ENCODE assay signal across 11 cellular contexts in the genomic region with DNA sequence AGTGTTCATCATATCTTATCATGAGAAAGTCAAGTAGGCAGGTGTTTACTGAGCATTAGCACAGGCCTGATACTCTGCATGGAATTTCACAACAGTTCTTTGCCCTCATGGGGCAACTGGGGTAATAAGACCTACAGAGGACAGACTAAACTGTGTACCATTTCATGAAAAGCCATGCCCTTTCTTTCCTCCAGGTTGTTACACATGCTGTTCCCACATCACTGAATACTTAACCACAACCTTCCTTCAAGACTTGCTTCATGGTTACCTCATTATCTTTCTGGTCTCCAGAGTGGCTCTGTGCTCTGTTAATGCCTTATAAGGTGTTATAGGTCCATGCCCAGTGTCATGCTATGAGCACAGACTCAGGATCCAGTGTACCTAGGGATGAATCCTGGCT. TPM values are rescaled to one million over a fixed set of nuclear protein-coding genes. Genes with fewer than 3 reads are reported as not detected.
DNase-seq lines count a peak whose midpoint lies in the region; ATAC-seq, FAIRE-seq and TF ChIP-seq lines count a peak whose summit lies in the region.
"Had no signal": no experiment of that assay in that cellular context is flagged by ENCODE, and none has a peak within 500 bp of the region (broad histone marks: within the 10 kb centered on the region; RNA-seq: fewer than 3 reads in every experiment).

No MANE protein-coding gene starts in this region.

- CTCF ChIA-PET in K562 (lab: Yijun Ruan, JAX; ENCODE audit: low intra/inter-chr PET ratio): no interaction called here

- no peaks in the 10 kb centered on the region for H3K79me2 ChIP-seq in K562 (ENCODE audit: control insufficient read depth, insufficient read depth, low read length)

- POLR2A ChIA-PET in K562 (lab: Yijun Ruan, JAX): interaction anchor here (1.5 kb wide), 1 partner anchor 15 kb away, joined by 3 read pairs; no protein-coding TSS in a partner anchor

- in situ Hi-C loops in K562 (cut with MboI): no loop called here

- BruUV-seq in K562 (replicated peaks; lab: Mats Ljungman, UMichigan): no TSS peak

- DNase-seq in activated naive CD4-positive, alpha-beta T cell (lab: John Stamatoyannopoulos, UW): no peak
- DNase-seq in NB4 (ENCODE audit: low read depth) (peak; percentile 78), K562 (ENCODE audit: extremely low read depth in 1 of 4, low spot score in 3 of 4) (no peak), testis (no peak), NCI-H2081 treated with DMSO at 0.1 percent for 48 hours (lab: John Stamatoyannopoulos, UW) (no peak)
- DNase-seq in stimulated activated naive CD8-positive, alpha-beta T cell treated with anti-CD3 and anti-CD28 coated beads, Interleukin-15, amount 100 ng/mL, for 72 hours: peak in 1 of 2 donors; percentile 17
- DNase-seq: activated naive CD4-positive, alpha-beta T cell treated with Interleukin-2 at 50 U/mL for 16 hours; posterior cingulate gyrus; T1000 had no signal

- H3K9me3 ChIP-seq in K562 (replicated peaks; ENCODE audit: control insufficient read depth, insufficient read depth, low read depth, low read length) (no peaks in the 10 kb centered on the region), testis (no peaks in the 10 kb centered on the region)

- intact Hi-C loops in K562 (cut with micrococcal nuclease) (no loop called here), testis (cut with DNase I; ENCODE audit: low total_unique reads) (no loop called here)

- TF ChIP-seq POLR2A in NB4 (IDR thresholded peaks at IDR 0.05; ENCODE audit: extremely low read depth, insufficient read length): no peak
- no peak for TF ChIP-seq POLR2A in K562 (conservative IDR thresholded peaks at IDR 0.05)
- no peak for TF ChIP-seq POLR2A in testis (IDR thresholded peaks at IDR 0.05)

- H3K27me3 Mint-ChIP-seq in activated naive CD4-positive, alpha-beta T cell treated with anti-CD3 and anti-CD28 coated beads, Interleukin-2, amount 50 U/mL, for 24 hours: no peaks in the 10 kb centered on the region
- no peaks in the 10 kb centered on the region for H3K27me3 Mint-ChIP-seq in stimulated activated naive CD8-positive, alpha-beta T cell treated with anti-CD3 and anti-CD28 coated beads, Interleukin-15, amount 100 ng/mL, for 72 hours

- ATAC-seq in K562 (0 out of 3 replicates have a peak, but pooled peaks have one; percentile 23), GM18867 (IDR thresholded peaks at IDR 0.05; ENCODE audit: unreplicated experiment) (no peak)
- peak; percentile 74 for ATAC-seq in stimulated activated naive CD8-positive, alpha-beta T cell treated with anti-CD3 and anti-CD28 coated beads, Interleukin-15, amount 100 ng/mL, for 72 hours

- no peaks in the 10 kb centered on the region for H3K9me1 ChIP-seq in K562 (ENCODE audit: control insufficient read depth, insufficient read depth, low read length)

- H3K4me1 ChIP-seq in K562 (replicated peaks in 1 of 2; ENCODE audit: control insufficient read depth in 2 of 2, insufficient read depth in 2 of 2, low read length in 2 of 2): peaks cover 4 to 27% of the 10 kb centered on the region in 2 experiments; a peak in 4 of 5 replicates
- no peaks in the 10 kb centered on the region for H3K4me1 ChIP-seq in testis

- H3K27ac ChIP-seq in K562 (ENCODE audit: extremely low read depth, low read depth, low read length) (no peak overlapping the region), testis (no peak overlapping the region)

- no peak overlapping the region for H2AFZ ChIP-seq in K562 (ENCODE audit: low read depth, low read length)

- H4K20me1 ChIP-seq in K562 (replicated peaks; ENCODE audit: control insufficient read depth, insufficient read depth, low read length): no peaks in the 10 kb centered on the region

- TF ChIP-seq RAD21 in K562 (CRISPR knock-in tag; conservative IDR thresholded peaks at IDR 0.05 in 1 of 2, IDR thresholded peaks at IDR 0.05 in 1 of 2): no peak

- H3K4me3 ChIP-seq in NB4 (ENCODE audit: low read depth, low read length): no peak overlapping the region
- no peak overlapping the region for H3K4me3 ChIP-seq in K562
- H3K4me3 ChIP-seq in testis: no peak overlapping the region

- H3K9ac ChIP-seq in K562 (ENCODE audit: insufficient read depth in 1 of 2, low read depth in 2 of 2, low read length in 2 of 2): no peak overlapping the region

- no peak overlapping the region for H3K4me2 ChIP-seq in K562 (ENCODE audit: insufficient read depth, low read length)

- H3K4me1 Mint-ChIP-seq in activated naive CD4-positive, alpha-beta T cell treated with anti-CD3 and anti-CD28 coated beads, Interleukin-2, amount 50 U/mL, for 24 hours: peaks cover 50% of the 10 kb centered on the region
- peaks cover 66% of the 10 kb centered on the region for H3K4me1 Mint-ChIP-seq in stimulated activated naive CD8-positive, alpha-beta T cell treated with anti-CD3 and anti-CD28 coated beads, Interleukin-15, amount 100 ng/mL, for 72 hours

- FAIRE-seq in K562 (lab: Jason Lieb, UNC): no peak

- H3K36me3 Mint-ChIP-seq in activated naive CD4-positive, alpha-beta T cell treated with anti-CD3 and anti-CD28 coated beads, Interleukin-2, amount 50 U/mL, for 24 hours: peaks cover 13% of the 10 kb centered on the region

- H3K9me3 Mint-ChIP-seq in activated naive CD4-positive, alpha-beta T cell treated with anti-CD3 and anti-CD28 coated beads, Interleukin-2, amount 50 U/mL, for 24 hours: no peaks in the 10 kb centered on the region
- H3K9me3 Mint-ChIP-seq in stimulated activated naive CD8-positive, alpha-beta T cell treated with anti-CD3 and anti-CD28 coated beads, Interleukin-15, amount 100 ng/mL, for 72 hours: no peaks in the 10 kb centered on the region

- H3K27ac Mint-ChIP-seq in activated naive CD4-positive, alpha-beta T cell treated with anti-CD3 and anti-CD28 coated beads, Interleukin-2, amount 50 U/mL, for 24 hours: peak overlapping the region; percentile 70
- peak overlapping the region in 1 of 2 donors; percentile 13 for H3K27ac Mint-ChIP-seq in stimulated activated naive CD8-positive, alpha-beta T cell treated with anti-CD3 and anti-CD28 coated beads, Interleukin-15, amount 100 ng/mL, for 72 hours

- H3K36me3 ChIP-seq in K562 (ENCODE audit: control insufficient read depth, insufficient read depth, low read length): peaks cover 89% of the 10 kb centered on the region
- H3K36me3 ChIP-seq in testis (ENCODE audit: low read depth, missing control alignments): no peaks in the 10 kb centered on the region

- H3K4me3 Mint-ChIP-seq in activated naive CD4-positive, alpha-beta T cell treated with anti-CD3 and anti-CD28 coated beads, Interleukin-2, amount 50 U/mL, for 24 hours: peak overlapping the region; percentile 11
- peak overlapping the region; percentile 15 to 28 for H3K4me3 Mint-ChIP-seq in stimulated activated naive CD8-positive, alpha-beta T cell treated with anti-CD3 and anti-CD28 coated beads, Interleukin-15, amount 100 ng/mL, for 72 hours

- TF ChIP-seq EP300 in K562 (IDR thresholded peaks at IDR 0.05; ENCODE audit: low read length): no peak

- H3K27me3 ChIP-seq in K562 (ENCODE audit: control insufficient read depth in 2 of 2, insufficient read depth in 2 of 2, low read length in 2 of 2) (no peaks in the 10 kb centered on the region), testis (no peaks in the 10 kb centered on the region)

- TF ChIP-seq CTCF in NB4 (IDR thresholded peaks at IDR 0.05; ENCODE audit: low read depth, low read length) (no peak), K562 (IDR thresholded peaks at IDR 0.05 in 2 of 3, conservative IDR thresholded peaks at IDR 0.05 in 1 of 3; ENCODE audit: insufficient read depth in 2 of 3, low read depth in 1 of 3, low read length in 3 of 3) (no peak), testis (IDR thresholded peaks at IDR 0.05) (no peak)

TF ChIP-seq in K562, 482 proteins besides CTCF, POLR2A, EP300 and RAD21 (continues in another document):
- TF ChIP-seq NR2C2 (CRISPR knock-in tag; IDR thresholded peaks at IDR 0.05) (no peak), NR2C2 (tag; IDR thresholded peaks at IDR 0.05) (peak; percentile 54; the same call in 1 of the 2 replicates), RB1 (IDR thresholded peaks at IDR 0.05; ENCODE audit: low read depth) (no peak), MAFG (tag; conservative IDR thresholded peaks at IDR 0.05) (no peak), ATF1 (CRISPR knock-in tag; IDR thresholded peaks at IDR 0.05) (no peak), ATF1 (tag; IDR thresholded peaks at IDR 0.05) (no peak), BACH1 (tag; IDR thresholded peaks at IDR 0.05) (peak; percentile 46; the same call in 1 of the 2 replicates), CBFA2T3 (IDR thresholded peaks at IDR 0.05) (no peak), MCM2 (IDR thresholded peaks at IDR 0.05; ENCODE audit: low read depth) (no peak)
- TF ChIP-seq, protein P1, sequence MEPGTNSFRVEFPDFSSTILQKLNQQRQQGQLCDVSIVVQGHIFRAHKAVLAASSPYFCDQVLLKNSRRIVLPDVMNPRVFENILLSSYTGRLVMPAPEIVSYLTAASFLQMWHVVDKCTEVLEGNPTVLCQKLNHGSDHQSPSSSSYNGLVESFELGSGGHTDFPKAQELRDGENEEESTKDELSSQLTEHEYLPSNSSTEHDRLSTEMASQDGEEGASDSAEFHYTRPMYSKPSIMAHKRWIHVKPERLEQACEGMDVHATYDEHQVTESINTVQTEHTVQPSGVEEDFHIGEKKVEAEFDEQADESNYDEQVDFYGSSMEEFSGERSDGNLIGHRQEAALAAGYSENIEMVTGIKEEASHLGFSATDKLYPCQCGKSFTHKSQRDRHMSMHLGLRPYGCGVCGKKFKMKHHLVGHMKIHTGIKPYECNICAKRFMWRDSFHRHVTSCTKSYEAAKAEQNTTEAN (CRISPR knock-in tag; IDR thresholded peaks at IDR 0.05): no peak

RNA-seq across cellular contexts. Expression of gene RSL24D1, which starts 28.2 kb away (rescaled TPM):
- total RNA-seq in K562 (2011; cell fraction: chromatin; rRNA removed; ENCODE audit: low replicate concordance): 26.5 and 73.3 TPM in 2 replicates
- 25.2 and 27.1 TPM in 2 replicates for total RNA-seq in K562 (2011; cell fraction: nucleolus; rRNA removed)
- 54.3 and 90.4 TPM in 2 replicates for total RNA-seq in K562 (2011; cell fraction: nucleoplasm; rRNA removed)
- total RNA-seq in K562 (2014; rRNA removed): 121 and 134 TPM in 2 replicates
- 260 and 317 TPM in 2 replicates for total RNA-seq in K562 (2014; rRNA removed; fragmentation: Illumina TruSeq; extraction: Trizol)
- total RNA-seq in K562 (2015; rRNA removed; fragmentation: Illumina TruSeq; extraction: Trizol): 121 and 133 TPM in 2 replicates
- 175 TPM in 2 replicates for total RNA-seq in K562 (2021)
- 184 and 226 TPM in 2 replicates for polyA plus RNA-seq in K562 (2011; rRNA removed)
- 16.4 and 66.5 TPM in 2 replicates for polyA plus RNA-seq in K562 (2011; cell fraction: cytosol; rRNA removed)
- 16.0 and 43.1 TPM in 2 replicates for polyA plus RNA-seq in K562 (2011; cell fraction: nucleus; rRNA removed)
- 148 and 281 TPM in 2 replicates for polyA plus RNA-seq in K562 (2012)
- polyA plus RNA-seq in K562 (2014; fragmentation: Illumina TruSeq; extraction: Trizol): 158 and 163 TPM in 2 replicates
- 100 to 1,000 TPM; 272 to 324 TPM for polyA plus RNA-seq in K562 (2014; fragmentation: Nextera tagmentation; extraction: Ambion mirVana)
- polyA plus RNA-seq in K562 (2014; rRNA removed): 194 and 223 TPM in 2 replicates
- 91.4 and 126 TPM in 2 replicates for polyA minus RNA-seq in K562 (2011; rRNA and poly(A)+ RNA removed)
- polyA minus RNA-seq in K562 (2011; cell fraction: cytosol; rRNA and poly(A)+ RNA removed): 36.3 and 46.4 TPM in 2 replicates
- polyA minus RNA-seq in K562 (2011; cell fraction: nucleus; rRNA and poly(A)+ RNA removed): 39.9 and 87.9 TPM in 2 replicates
- total RNA-seq in testis: 10 to 100 TPM; 47.2 to 48.4 TPM
- polyA plus RNA-seq in testis (ENCODE audit: insufficient read depth, low read depth, low replicate concordance): 62.7 TPM
